9 cellular contexts compared by ENCODE assay signal in genomic region chr5:34101567-34101966, GRCh38. TPM values are rescaled to one million over a fixed set of nuclear protein-coding genes. Genes with fewer than 3 reads are reported as not detected.
DNase-seq lines count a peak whose midpoint lies in the region; ATAC-seq, FAIRE-seq and TF ChIP-seq lines count a peak whose summit lies in the region.
"Not testable (repeated sequence)": the region's sequence is repeated elsewhere in the genome, so short reads cannot be mapped to it uniquely, and the experiment has no call there.
"Had no signal": no experiment of that assay in that cellular context is flagged by ENCODE, and none has a peak within 500 bp of the region (broad histone marks: within the 10 kb centered on the region; RNA-seq: fewer than 3 reads in every experiment).

No MANE protein-coding gene starts in this region.

- H3K4me1 ChIP-seq in HepG2 (ENCODE audit: insufficient read depth, low read length); right lobe of liver; small intestine (ENCODE audit: control insufficient read depth in 2 of 2, insufficient read depth in 1 of 2, low read depth in 1 of 2, low read length in 1 of 2): not testable (repeated sequence)

- not testable (repeated sequence) for H3K9ac ChIP-seq in HepG2 (ENCODE audit: insufficient read depth, low read depth, low read length)

- intact Hi-C loops in HepG2 (cut with micrococcal nuclease; ENCODE audit: unreplicated experiment); right lobe of liver (cut with DNase I): not testable (repeated sequence)

- not testable (repeated sequence) for H2AFZ ChIP-seq in HepG2 (ENCODE audit: low read length)

- TF ChIP-seq POLR2A in H54 (IDR thresholded peaks at IDR 0.05; ENCODE audit: low read depth, low read length); HepG2 (IDR thresholded peaks at IDR 0.05; ENCODE audit: insufficient read depth in 1 of 2, low read depth in 2 of 2, low read length in 2 of 2); right lobe of liver (IDR thresholded peaks at IDR 0.05): not testable (repeated sequence)

- TF ChIP-seq RAD21 in HepG2 (CRISPR knock-in tag; IDR thresholded peaks at IDR 0.05): not testable (repeated sequence)

- in situ Hi-C loops in HepG2 (cut with HindIII; ENCODE audit: extremely low pct_ligation_motif_present, low pct_unique_long_range_greater_than_20kb): not testable (repeated sequence)

- H4K20me1 ChIP-seq in HepG2 (ENCODE audit: insufficient read depth, low read length): not testable (repeated sequence)

- not testable (repeated sequence) for TF ChIP-seq CTCF in HepG2 (CRISPR knock-in tag; IDR thresholded peaks at IDR 0.05); right lobe of liver (IDR thresholded peaks at IDR 0.05)

- TF ChIP-seq EP300 in HepG2 (IDR thresholded peaks at IDR 0.05; ENCODE audit: low read depth in 2 of 2, low read length in 2 of 2): 0 out of 4 replicates have a peak, but pooled peaks of 1 of the 2 experiments have one; percentile 36
- not testable (repeated sequence) for TF ChIP-seq EP300 in HepG2 (CRISPR knock-in tag; IDR thresholded peaks at IDR 0.05; ENCODE audit: borderline replicate concordance)

- not testable (repeated sequence) for H3K9me3 ChIP-seq in HepG2 (ENCODE audit: low read length); right lobe of liver; small intestine (ENCODE audit: control insufficient read depth, low read depth)

- not testable (repeated sequence) for DNase-seq in H54 (ENCODE audit: insufficient read length, low spot score); frontal cortex (ENCODE audit: low spot score in 2 of 2); left lobe of liver (ENCODE audit: low spot score); right lobe of liver; small intestine
- DNase-seq in HepG2 (ENCODE audit: low spot score): peak; percentile 67

- not testable (repeated sequence) for H3K27ac ChIP-seq in HepG2 (ENCODE audit: extremely low read length, insufficient read depth, low read length); right lobe of liver; small intestine (ENCODE audit: low read depth in 1 of 2, low read length in 1 of 2)

- peak; percentile 62 for ATAC-seq in left lobe of liver
- peak; percentile 95 for ATAC-seq in HepG2
- peak; percentile 22 to 89 (median 56) for ATAC-seq in right lobe of liver

- H3K27me3 ChIP-seq in HepG2 (ENCODE audit: control insufficient read depth in 1 of 2, insufficient read depth in 2 of 2, low read length in 2 of 2); right lobe of liver; small intestine (ENCODE audit: control insufficient read depth in 2 of 2, insufficient read depth in 2 of 2, low read length in 2 of 2): not testable (repeated sequence)

- not testable (repeated sequence) for H3K4me3 ChIP-seq in HepG2 (replicated peaks in 1 of 3; ENCODE audit: insufficient read depth in 1 of 3, low read depth in 2 of 3, low read length in 3 of 3); right lobe of liver; small intestine (ENCODE audit: low read depth in 1 of 2, low read length in 2 of 2)

- BruUV-seq in HepG2 (replicated peaks; lab: Mats Ljungman, UMichigan): not testable (repeated sequence)

- not testable (repeated sequence) for H3K79me2 ChIP-seq in HepG2 (ENCODE audit: insufficient read depth, low read length)

- peak; percentile 96 for FAIRE-seq in H54 (lab: Jason Lieb, UNC)
- peak; percentile 37 for FAIRE-seq in frontal cortex (lab: Jason Lieb, UNC)
- FAIRE-seq in islet of Langerhans (lab: Jason Lieb, UNC): peak; percentile 95
- peak; percentile 75 for FAIRE-seq in HepG2 (lab: Jason Lieb, UNC)
- FAIRE-seq in small intestine (lab: Jason Lieb, UNC): peak; percentile 36

- H3K4me2 ChIP-seq in HepG2 (ENCODE audit: low read depth, low read length): not testable (repeated sequence)

- POLR2A ChIA-PET in HepG2 (lab: Yijun Ruan, JAX): not testable (repeated sequence)

- CTCF ChIA-PET in HepG2 (lab: Yijun Ruan, JAX; ENCODE audit: low intra/inter-chr PET ratio, low total read pairs): not testable (repeated sequence)

- not testable (repeated sequence) for H3K36me3 ChIP-seq in HepG2 (replicated peaks in 1 of 2; ENCODE audit: control insufficient read depth in 1 of 2, insufficient read depth in 2 of 2, low read length in 2 of 2); right lobe of liver; small intestine (ENCODE audit: control insufficient read depth in 2 of 2, insufficient read depth in 2 of 2, low read length in 2 of 2)

TF ChIP-seq in HepG2, 621 proteins besides CTCF, POLR2A, EP300 and RAD21 (continues in another document):
- TF ChIP-seq, protein P1, sequence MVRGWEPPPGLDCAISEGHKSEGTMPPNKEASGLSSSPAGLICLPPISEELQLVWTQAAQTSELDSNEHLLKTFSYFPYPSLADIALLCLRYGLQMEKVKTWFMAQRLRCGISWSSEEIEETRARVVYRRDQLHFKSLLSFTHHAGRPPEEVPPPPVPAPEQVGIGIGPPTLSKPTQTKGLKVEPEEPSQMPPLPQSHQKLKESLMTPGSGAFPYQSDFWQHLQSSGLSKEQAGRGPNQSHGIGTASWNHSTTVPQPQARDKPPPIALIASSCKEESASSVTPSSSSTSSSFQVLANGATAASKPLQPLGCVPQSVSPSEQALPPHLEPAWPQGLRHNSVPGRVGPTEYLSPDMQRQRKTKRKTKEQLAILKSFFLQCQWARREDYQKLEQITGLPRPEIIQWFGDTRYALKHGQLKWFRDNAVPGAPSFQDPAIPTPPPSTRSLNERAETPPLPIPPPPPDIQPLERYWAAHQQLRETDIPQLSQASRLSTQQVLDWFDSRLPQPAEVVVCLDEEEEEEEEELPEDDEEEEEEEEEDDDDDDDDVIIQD (CRISPR knock-in tag; IDR thresholded peaks at IDR 0.05; ENCODE audit: low read depth): peak; percentile 18; the same call in 1 of the 2 replicates
- TF ChIP-seq SOX5 (CRISPR knock-in tag; IDR thresholded peaks at IDR 0.05; ENCODE audit: borderline replicate concordance) (peak; percentile 13; the same call in 1 of the 2 replicates), RXRB (CRISPR knock-in tag; IDR thresholded peaks at IDR 0.05; ENCODE audit: borderline replicate concordance) (peak; percentile 51), ISL2 (CRISPR knock-in tag; IDR thresholded peaks at IDR 0.05) (peak; percentile 54; the same call in 1 of the 2 replicates), THRA (CRISPR knock-in tag; IDR thresholded peaks at IDR 0.05; ENCODE audit: borderline replicate concordance) (peak; percentile 60; the same call in 1 of the 2 replicates), TCF7 (IDR thresholded peaks at IDR 0.05; ENCODE audit: low read depth) (peak; percentile 66), SOX13 (CRISPR knock-in tag; conservative IDR thresholded peaks at IDR 0.05 in 1 of 2, IDR thresholded peaks at IDR 0.05 in 1 of 2) (peak in 1 of 2 experiments; percentile 40; a peak in 1 of 4 replicates), GATAD2A (CRISPR knock-in tag; IDR thresholded peaks at IDR 0.05) (peak; percentile 22; the same call in 1 of the 2 replicates), HNF4A (CRISPR knock-in tag; IDR thresholded peaks at IDR 0.05) (peak; percentile 18; the same call in 1 of the 2 replicates)
- TF ChIP-seq SOX13 (IDR thresholded peaks at IDR 0.05): not testable (repeated sequence)

RNA-seq across cellular contexts. Expression of gene C1QTNF3, which starts 58.6 kb away (rescaled TPM):
- total RNA-seq in frontal cortex: 12.6 TPM
- total RNA-seq in left lobe of liver: 1.9 TPM
- 1.8 and 3.3 TPM in 2 replicates for total RNA-seq in HepG2 (2016; rRNA removed; fragmentation: Illumina TruSeq; extraction: Trizol)
- 0.61 and 0.79 TPM in 2 replicates for total RNA-seq in HepG2 (2016; cell fraction: cytosol; rRNA removed; fragmentation: Illumina TruSeq; extraction: Trizol; ENCODE audit: low read depth)
- 1.5 and 3.2 TPM in 2 replicates for total RNA-seq in HepG2 (2016; cell fraction: insoluble cytoplasmic fraction; rRNA removed; fragmentation: Illumina TruSeq; extraction: Trizol)
- total RNA-seq in HepG2 (2016; cell fraction: membrane; rRNA removed; fragmentation: Illumina TruSeq; extraction: Trizol): 1.5 and 1.9 TPM in 2 replicates
- 8.0 and 8.4 TPM in 2 replicates for total RNA-seq in HepG2 (2016; cell fraction: nucleus; rRNA removed; fragmentation: Illumina TruSeq; extraction: Trizol)
- polyA plus RNA-seq in HepG2 (2011; rRNA removed): 9.1 and 10.8 TPM in 2 replicates
- polyA plus RNA-seq in HepG2 (2011; cell fraction: cytosol; rRNA removed): 1.9 and 3.1 TPM in 2 replicates
- 21.6 and 21.8 TPM in 2 replicates for polyA plus RNA-seq in HepG2 (2011; cell fraction: nucleus; rRNA removed)
- polyA plus RNA-seq in HepG2 (2012): 4.9 and 5.2 TPM in 2 replicates
- 0.72 and 0.79 TPM in 2 replicates for polyA plus RNA-seq in HepG2 (2016; cell fraction: cytosol; fragmentation: Illumina TruSeq; extraction: Trizol; ENCODE audit: low read depth)
- 2.0 and 3.0 TPM in 2 replicates for polyA plus RNA-seq in HepG2 (2016; cell fraction: insoluble cytoplasmic fraction; fragmentation: Illumina TruSeq; extraction: Trizol; ENCODE audit: low read depth)
- polyA plus RNA-seq in HepG2 (2016; cell fraction: membrane; fragmentation: Illumina TruSeq; extraction: Trizol; ENCODE audit: low read depth): 1.2 and 1.8 TPM in 2 replicates
- 23.2 and 24.2 TPM in 2 replicates for polyA plus RNA-seq in HepG2 (2016; cell fraction: nucleus; fragmentation: Illumina TruSeq; extraction: Trizol; ENCODE audit: insufficient read depth, low read depth)
- 2.5 and 3.3 TPM in 2 replicates for polyA minus RNA-seq in HepG2 (2011; rRNA and poly(A)+ RNA removed; ENCODE audit: low replicate concordance)
- 0.59 TPM in 1 of 2 replicates, not detected in the other for polyA minus RNA-seq in HepG2 (2011; cell fraction: cytosol; rRNA and poly(A)+ RNA removed)
- polyA minus RNA-seq in HepG2 (2011; cell fraction: nucleus; rRNA and poly(A)+ RNA removed): 29.5 and 30.0 TPM in 2 replicates
- 1 to 10 TPM; 1.5 to 7.7 (median 3.1) TPM for total RNA-seq in right lobe of liver
- 1 to 10 TPM in 2 of 3 donors, under 1 TPM in 1; 0.54 to 3.8 (median 3.1) TPM for polyA plus RNA-seq in small intestine
- total RNA-seq: A172 had no signal
- polyA plus RNA-seq: CD14-positive monocyte had no signal
